1 cellular context compared by ENCODE assay signal in genomic region chr7:98301693-98302470, GRCh38.
TF ChIP-seq lines count a peak whose summit lies in the region.

No MANE protein-coding gene starts in this region.

TF ChIP-seq in HepG2, 621 proteins besides CTCF, POLR2A, EP300 and RAD21:
- peak; percentile 44 to 63 for TF ChIP-seq MAFK (conservative IDR thresholded peaks at IDR 0.05 in 1 of 2, IDR thresholded peaks at IDR 0.05 in 1 of 2; ENCODE audit: low read length in 2 of 2)
- no peak for TF ChIP-seq FIP1L1 (IDR thresholded peaks at IDR 0.05; ENCODE audit: borderline replicate concordance, insufficient read depth, low read depth, low read length)
- TF ChIP-seq ZNF235 (CRISPR knock-in tag; IDR thresholded peaks at IDR 0.05; ENCODE audit: borderline replicate concordance): no peak
